8 cellular contexts compared by ENCODE assay signal in genomic region chr12:125072496-125072895, GRCh38.
"Had no signal": no experiment of that assay in that cellular context is flagged by ENCODE, and none has a peak within 500 bp of the region (broad histone marks: within the 10 kb centered on the region; RNA-seq: fewer than 3 reads in every experiment).

No MANE protein-coding gene starts in this region.

- H3K27ac ChIP-seq: HL-60 had no signal

- H3K4me1 ChIP-seq: HAP-1 had no signal

- H3K4me3 ChIP-seq: HAP-1 had no signal

- H3K9me3 Mint-ChIP-seq: HFFc6, IgD-negative memory B cell had no signal

- H3K4me3 Mint-ChIP-seq: HFFc6, IgD-negative memory B cell had no signal

- H3K27ac Mint-ChIP-seq: HFFc6 had no signal

- H3K27me3 Mint-ChIP-seq: IgD-negative memory B cell had no signal

- H3K9me3 ChIP-seq: HAP-1 had no signal

- ATAC-seq: HCT116, HepG2 had no signal

- DNase-seq: GOT3, H7, HFFc6 had no signal

- FAIRE-seq: HepG2 had no signal
